In the genomic region with DNA sequence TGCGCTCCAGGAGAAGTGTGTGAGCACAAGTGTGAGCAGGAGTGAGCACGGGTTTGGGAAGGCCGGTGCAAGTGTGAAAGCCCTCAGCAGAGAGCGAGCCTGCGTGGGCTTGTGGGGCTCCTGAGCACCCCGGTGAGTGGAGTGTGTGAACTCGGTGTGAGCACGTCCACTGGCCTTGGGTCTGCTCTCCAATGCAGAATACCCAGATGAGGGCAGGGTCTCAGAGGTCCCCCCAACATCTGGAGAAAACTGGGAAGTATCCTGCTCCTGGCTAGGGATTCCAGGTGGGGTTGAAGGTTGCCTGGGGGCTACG, we compare ENCODE assay signal across 8 cellular contexts.
DNase-seq lines count a peak whose midpoint lies in the region; ATAC-seq and TF ChIP-seq lines count a peak whose summit lies in the region.

No MANE protein-coding gene starts in this region.

- peaks cover 34% of the 10 kb centered on the region for H3K4me1 ChIP-seq in BLaER1
- peaks cover 15% of the 10 kb centered on the region for H3K4me1 ChIP-seq in NT2/D1 (ENCODE audit: insufficient read depth, insufficient read length)
- no peaks in the 10 kb centered on the region for H3K4me1 ChIP-seq in endocrine pancreas (ENCODE audit: control insufficient read depth, insufficient read depth, low read length)

- H3K9me3 Mint-ChIP-seq in nephron progenitor cell, result no peaks in the 10 kb centered on the region

- H4K20me1 ChIP-seq in BLaER1, result peaks cover 32% of the 10 kb centered on the region

- H3K4me3 Mint-ChIP-seq in nephron progenitor cell, result peak overlapping the region; percentile 95

- peaks cover 5% of the 10 kb centered on the region for H3K36me3 Mint-ChIP-seq in nephron progenitor cell (ENCODE audit: low read depth)

- H3K27me3 ChIP-seq in BLaER1 (peaks cover 5% of the 10 kb centered on the region), NT2/D1 (ENCODE audit: insufficient read depth, insufficient read length) (peaks cover 5% of the 10 kb centered on the region), endocrine pancreas (ENCODE audit: control insufficient read depth, insufficient read depth, low read length) (peaks cover 3% of the 10 kb centered on the region)

- H3K27ac Mint-ChIP-seq in nephron progenitor cell, result peak overlapping the region; percentile 97

- H3K9me3 ChIP-seq in BLaER1 (no peaks in the 10 kb centered on the region), NT2/D1 (ENCODE audit: insufficient read depth, low read length) (no peaks in the 10 kb centered on the region), endocrine pancreas (ENCODE audit: control insufficient read depth, low read length) (no peaks in the 10 kb centered on the region)

- H3K27me3 Mint-ChIP-seq in nephron progenitor cell (ENCODE audit: low read depth, poor library complexity), result peaks cover 28% of the 10 kb centered on the region

- peaks cover 25% of the 10 kb centered on the region for H3K4me1 Mint-ChIP-seq in nephron progenitor cell

- ATAC-seq in GM19397 (IDR thresholded peaks at IDR 0.05; ENCODE audit: unreplicated experiment), result no peak
- no peak for ATAC-seq in GM21381 (IDR thresholded peaks at IDR 0.05; ENCODE audit: unreplicated experiment)
- no peak for ATAC-seq in GM21737 (IDR thresholded peaks at IDR 0.05; ENCODE audit: unreplicated experiment)

- peak overlapping the region; percentile 86 for H3K4me3 ChIP-seq in BLaER1
- H3K4me3 ChIP-seq in NT2/D1 (ENCODE audit: insufficient read length, low read depth), result peak overlapping the region; percentile 82
- no peak overlapping the region for H3K4me3 ChIP-seq in endocrine pancreas (ENCODE audit: control insufficient read depth, insufficient read depth, low read length)

- peak overlapping the region; percentile 83 for H3K27ac ChIP-seq in BLaER1

- H3K4me2 ChIP-seq in BLaER1, result peak overlapping the region; percentile 99

- TF ChIP-seq CTCF in nephron progenitor cell (IDR thresholded peaks at IDR 0.05), result no peak

- DNase-seq in NT2/D1 (ENCODE audit: low read depth, low spot score) (no peak), nephron progenitor cell (no peak), NCI-H2171 treated with DMSO at 0.1 percent for 48 hours (lab: John Stamatoyannopoulos, UW) (no peak)

- H3K9ac ChIP-seq in BLaER1 (peak overlapping the region; percentile 88), NT2/D1 (ENCODE audit: insufficient read length, low read depth) (peak overlapping the region; percentile 97), endocrine pancreas (ENCODE audit: control insufficient read depth, insufficient read depth, low read length) (peak overlapping the region; percentile 58)

- H3K36me3 ChIP-seq in BLaER1 (peaks cover 22% of the 10 kb centered on the region), NT2/D1 (ENCODE audit: insufficient read depth, insufficient read length, low read length) (peaks cover 18% of the 10 kb centered on the region), endocrine pancreas (ENCODE audit: control insufficient read depth, insufficient read depth, low read length) (no peaks in the 10 kb centered on the region)
